ENCODE assay signal across 22 cellular contexts in genomic region chr10:94608530-94608929, GRCh38.
A peak's percentile ranks its signal among the peaks of the same experiment; 100 is the strongest.
DNase-seq lines count a peak whose midpoint lies in the region; ATAC-seq, FAIRE-seq and TF ChIP-seq lines count a peak whose summit lies in the region.
"Had no signal": no experiment of that assay in that cellular context is flagged by ENCODE, and none has a peak within 500 bp of the region (broad histone marks: within the 10 kb centered on the region; RNA-seq: fewer than 3 reads in every experiment).

No MANE protein-coding gene starts in this region.

- H3K36me3 Mint-ChIP-seq in MCF 10A (ENCODE audit: insufficient read depth, unreplicated experiment) (peaks cover 28% of the 10 kb centered on the region), GM23338 (ENCODE audit: low read depth) (peaks cover 76% of the 10 kb centered on the region)

- BruUV-seq in MCF 10A (replicated peaks; lab: Mats Ljungman, UMichigan) (no TSS peak), GM12878 (replicated peaks; lab: Mats Ljungman, UMichigan) (no TSS peak)

- H3K9ac ChIP-seq in GM12878 (ENCODE audit: control insufficient read depth, insufficient read depth, low read length) = no peak overlapping the region
- H3K9ac ChIP-seq: BLaER1 treated with 17β-estradiol and CSF1 and Interleukin-3, amounts not matched to agents 10 nM and 100 nM had no signal

- no peaks in the 10 kb centered on the region for H3K4me1 ChIP-seq in breast epithelium
- H3K4me1 ChIP-seq in GM23338 (ENCODE audit: insufficient read depth) = no peaks in the 10 kb centered on the region
- H3K4me1 ChIP-seq in GM12878 (ENCODE audit: control insufficient read depth, insufficient read depth, low read length) = peaks cover 18% of the 10 kb centered on the region
- no peaks in the 10 kb centered on the region for H3K4me1 ChIP-seq in osteoblast (ENCODE audit: insufficient read depth, low read length)
- H3K4me1 ChIP-seq: A549; BLaER1 treated with 17β-estradiol and CSF1 and Interleukin-3, amounts not matched to agents 10 nM and 100 nM; Caco-2 had no signal

- H3K9me3 ChIP-seq in breast epithelium = no peaks in the 10 kb centered on the region
- no peaks in the 10 kb centered on the region for H3K9me3 ChIP-seq in GM12878 (replicated peaks; ENCODE audit: control insufficient read depth, insufficient read depth, low read length)
- H3K9me3 ChIP-seq in osteoblast (ENCODE audit: low read depth, low read length) = no peaks in the 10 kb centered on the region
- no peaks in the 10 kb centered on the region for H3K9me3 ChIP-seq in MG63
- H3K9me3 ChIP-seq: A549; BLaER1 treated with 17β-estradiol and CSF1 and Interleukin-3, amounts not matched to agents 10 nM and 100 nM; Caco-2 had no signal

- H3K4me3 Mint-ChIP-seq in MCF 10A (ENCODE audit: unreplicated experiment) (no peak overlapping the region), GM23338 (no peak overlapping the region)
- H3K4me3 Mint-ChIP-seq: B cell; CD4-positive, alpha-beta T cell; CD8-positive, alpha-beta T cell had no signal

- POLR2A ChIA-PET in MCF 10A (lab: Yijun Ruan, JAX) (interaction anchor here (0.5 kb wide), 1 partner anchor 12 kb away, joined by 3 read pairs; no protein-coding TSS in a partner anchor), GM12878 (lab: Charles Lee) (interaction anchor here (0.6 kb wide), 2 partner anchors 1043 to 1698 kb away, joined by 3 to 8 read pairs; no protein-coding TSS in a partner anchor)

- no peaks in the 10 kb centered on the region; the same call in 1 of the 2 replicates for H3K79me2 ChIP-seq in GM23338 (replicated peaks; ENCODE audit: insufficient read depth)
- H3K79me2 ChIP-seq in GM12878 (ENCODE audit: control insufficient read depth, insufficient read depth, low read length) = no peaks in the 10 kb centered on the region
- no peaks in the 10 kb centered on the region for H3K79me2 ChIP-seq in osteoblast (ENCODE audit: insufficient read depth, low read length)

- no peak overlapping the region for H3K4me2 ChIP-seq in GM23338
- no peak overlapping the region for H3K4me2 ChIP-seq in GM12878 (ENCODE audit: control insufficient read depth, insufficient read depth)
- H3K4me2 ChIP-seq in osteoblast (ENCODE audit: insufficient read depth, low read length) = no peak overlapping the region
- H3K4me2 ChIP-seq: A549; BLaER1 treated with 17β-estradiol and CSF1 and Interleukin-3, amounts not matched to agents 10 nM and 100 nM had no signal

- DNase-seq in MCF 10A (ENCODE audit: unreplicated experiment) (no peak), breast epithelium (ENCODE audit: low spot score in 2 of 2) (no peak), GM23338 (ENCODE audit: low spot score) (no peak), GM12878 (ENCODE audit: low read depth, low spot score) (no peak), osteoblast (ENCODE audit: insufficient read length, low spot score, missing footprints) (peak; percentile 32), MG63 (no peak)
- DNase-seq: AML-193; Caco-2; Calu3; CD4-positive, alpha-beta T cell; CD8-positive, alpha-beta T cell; DMS79 treated with DMSO at 0.1 percent for 48 hours; GF-D8 had no signal

- H3K27me3 Mint-ChIP-seq in MCF 10A (ENCODE audit: insufficient read depth, unreplicated experiment) = no peaks in the 10 kb centered on the region
- H3K27me3 Mint-ChIP-seq in GM23338 (ENCODE audit: insufficient read depth, low read depth, poor library complexity) = peaks cover 4% of the 10 kb centered on the region
- H3K27me3 Mint-ChIP-seq: B cell; CD4-positive, alpha-beta T cell had no signal

- H3K27ac ChIP-seq in breast epithelium (no peak overlapping the region), GM23338 (ENCODE audit: low read depth) (peak overlapping the region; percentile 60), GM12878 (ENCODE audit: control insufficient read depth, insufficient read depth) (peak overlapping the region; percentile 21; the same call in 1 of the 2 replicates), osteoblast (ENCODE audit: low read depth, low read length) (no peak overlapping the region)
- H3K27ac ChIP-seq: 22Rv1; A549; BLaER1 treated with 17β-estradiol and CSF1 and Interleukin-3, amounts not matched to agents 10 nM and 100 nM; C4-2B had no signal

- intact Hi-C loops in MCF 10A (cut with micrococcal nuclease) = no loop called here
- intact Hi-C loops in breast epithelium (cut with DNase I; ENCODE audit: low total_unique reads) = no loop called here
- intact Hi-C loops in GM12878 (cut with micrococcal nuclease; ENCODE audit: unreplicated experiment) = no loop called here

- CTCF ChIA-PET in MCF 10A (lab: Yijun Ruan, JAX) (no interaction called here), GM12878 (lab: Yijun Ruan, JAX) (interaction anchor here (0.6 kb wide), 1 partner anchor 106 kb away, joined by 3 read pairs; no protein-coding TSS in a partner anchor)

- no peaks in the 10 kb centered on the region for H3K9me3 Mint-ChIP-seq in MCF 10A (ENCODE audit: unreplicated experiment)
- no peaks in the 10 kb centered on the region for H3K9me3 Mint-ChIP-seq in GM23338
- H3K9me3 Mint-ChIP-seq: CD4-positive, alpha-beta T cell; CD8-positive, alpha-beta T cell had no signal

- no peak for FAIRE-seq in GM12878 (lab: Jason Lieb, UNC)
- FAIRE-seq: A549, D721Med, G401.6, GM19239 had no signal

- H3K27ac Mint-ChIP-seq in MCF 10A (ENCODE audit: low read depth, unreplicated experiment) (peak overlapping the region; percentile 49), GM23338 (no peak overlapping the region)
- H3K27ac Mint-ChIP-seq: B cell; CD4-positive, alpha-beta T cell; CD8-positive, alpha-beta T cell had no signal

- TF ChIP-seq POLR2A in breast epithelium (IDR thresholded peaks at IDR 0.05) (no peak), GM12878 (IDR thresholded peaks at IDR 0.05; ENCODE audit: low read depth, low read length) (no peak)

- no peak for ATAC-seq in GM23338
- ATAC-seq in GM12878 = no peak
- no peak for ATAC-seq in GM21423 (IDR thresholded peaks at IDR 0.05; ENCODE audit: unreplicated experiment)
- ATAC-seq: A549; CD8-positive, alpha-beta T cell had no signal

- RAD21 ChIA-PET in GM12878 (lab: Charles Lee; ENCODE audit: unreplicated experiment) = no interaction called here

- H3K27me3 ChIP-seq in breast epithelium (no peaks in the 10 kb centered on the region), GM23338 (ENCODE audit: insufficient read depth) (no peaks in the 10 kb centered on the region), GM12878 (replicated peaks in 1 of 2; ENCODE audit: control insufficient read depth in 2 of 2, insufficient read depth in 2 of 2, low read length in 1 of 2) (no peaks in the 10 kb centered on the region), osteoblast (ENCODE audit: insufficient read depth, low read length) (no peaks in the 10 kb centered on the region), MG63 (no peaks in the 10 kb centered on the region; the same call in 1 of the 2 replicates)
- H3K27me3 ChIP-seq: BLaER1 treated with 17β-estradiol and CSF1 and Interleukin-3, amounts not matched to agents 10 nM and 100 nM had no signal

- H3K36me3 ChIP-seq in breast epithelium = no peaks in the 10 kb centered on the region
- peaks cover 68% of the 10 kb centered on the region for H3K36me3 ChIP-seq in GM23338 (ENCODE audit: insufficient read depth)
- peaks cover 0 to 4% of the 10 kb centered on the region in 2 experiments; a peak in 1 of 4 replicates for H3K36me3 ChIP-seq in GM12878 (ENCODE audit: control insufficient read depth in 2 of 2, insufficient read depth in 2 of 2, low read length in 1 of 2)
- no peaks in the 10 kb centered on the region for H3K36me3 ChIP-seq in osteoblast (ENCODE audit: insufficient read depth, low read length)
- peaks cover 15% of the 10 kb centered on the region for H3K36me3 ChIP-seq in MG63

- TF ChIP-seq EP300 in GM12878 (IDR thresholded peaks at IDR 0.05; ENCODE audit: borderline replicate concordance in 1 of 2, control insufficient read depth in 1 of 2, low read depth in 2 of 2, low read length in 2 of 2) = no peak

- H4K20me1 ChIP-seq in GM23338 (replicated peaks; ENCODE audit: insufficient read depth) (peaks cover 18% of the 10 kb centered on the region; the same call in 1 of the 2 replicates), GM12878 (ENCODE audit: control insufficient read depth, insufficient read depth) (no peaks in the 10 kb centered on the region), osteoblast (ENCODE audit: insufficient read depth, low read length) (no peaks in the 10 kb centered on the region)
- H4K20me1 ChIP-seq: BLaER1 treated with 17β-estradiol and CSF1 and Interleukin-3, amounts not matched to agents 10 nM and 100 nM had no signal

- H3K9me2 ChIP-seq in GM23338 (ENCODE audit: insufficient read depth) = no peaks in the 10 kb centered on the region

- WGBS in GM12878 (ENCODE audit: insufficient coverage, insufficient replicate concordance, low lambda C conversion rate, missing lambda C conversion rate) = 96% methylated on average over 4 of the region's 4 CpGs

- no peaks in the 10 kb centered on the region for H3K4me1 Mint-ChIP-seq in MCF 10A (ENCODE audit: insufficient read depth, unreplicated experiment)
- H3K4me1 Mint-ChIP-seq in GM23338 = no peaks in the 10 kb centered on the region; the same call in 2 of the 3 replicates
- H3K4me1 Mint-ChIP-seq: B cell had no signal

- TF ChIP-seq CTCF in MCF 10A (IDR thresholded peaks at IDR 0.05; ENCODE audit: unreplicated experiment) = no peak
- TF ChIP-seq CTCF in breast epithelium (IDR thresholded peaks at IDR 0.05) = no peak
- no peak for TF ChIP-seq CTCF in GM23338 (conservative IDR thresholded peaks at IDR 0.05; ENCODE audit: low read depth in 2 of 2)
- no peak for TF ChIP-seq CTCF in GM12878 (IDR thresholded peaks at IDR 0.05 in 2 of 3, conservative IDR thresholded peaks at IDR 0.05 in 1 of 3; ENCODE audit: control insufficient read depth in 2 of 3, extremely low read depth in 1 of 3, insufficient read depth in 1 of 3, low read depth in 3 of 3, low read length in 3 of 3)
- no peak for TF ChIP-seq CTCF in osteoblast (IDR thresholded peaks at IDR 0.05; ENCODE audit: extremely low read depth, low read depth, low read length)

- H3F3A ChIP-seq in GM23338 (replicated peaks; ENCODE audit: low read depth) = peaks cover 12% of the 10 kb centered on the region; the same call in 1 of the 2 replicates

- H2AFZ ChIP-seq in GM23338 (no peak overlapping the region), GM12878 (ENCODE audit: control insufficient read depth, low read depth, low read length) (no peak overlapping the region), osteoblast (ENCODE audit: low read length) (no peak overlapping the region)

- SMC1A ChIA-PET in GM12878 (lab: Charles Lee; ENCODE audit: uncharacterized antibody, unreplicated experiment) = no interaction called here

- no peak overlapping the region for H3K4me3 ChIP-seq in breast epithelium
- no peak overlapping the region for H3K4me3 ChIP-seq in GM23338
- H3K4me3 ChIP-seq in GM12878 = no peak overlapping the region
- H3K4me3 ChIP-seq in osteoblast (ENCODE audit: insufficient read depth, low read length) = no peak overlapping the region
- H3K4me3 ChIP-seq in MG63 = no peak overlapping the region
- H3K4me3 ChIP-seq: A549; BLaER1 treated with 17β-estradiol and CSF1 and Interleukin-3, amounts not matched to agents 10 nM and 100 nM had no signal

- in situ Hi-C loops in GM12878 (cut with MboI) = no loop called here

- TF ChIP-seq RAD21 in GM12878 (IDR thresholded peaks at IDR 0.05; ENCODE audit: insufficient read depth, low read depth, low read length) = no peak

TF ChIP-seq in GM12878, 131 proteins besides CTCF, POLR2A, EP300 and RAD21 (continues in another document):
- TF ChIP-seq BMI1 (IDR thresholded peaks at IDR 0.05; ENCODE audit: borderline replicate concordance) = no peak

Comparison
In these comparisons a context has a peak if more than half of its experiments do, and no peak if none do; other contexts are left out.
1. H3K27ac ChIP-seq: peak in GM23338 (single experiment) and GM12878 (single experiment); none in breast epithelium (0 of 2) and osteoblast (single experiment).